17 cellular contexts compared by ENCODE assay signal in genomic region chr2:184030978-184031377, GRCh38.
DNase-seq lines count a peak whose midpoint lies in the region; ATAC-seq and TF ChIP-seq lines count a peak whose summit lies in the region.
"Had no signal": no experiment of that assay in that cellular context is flagged by ENCODE, and none has a peak within 500 bp of the region (broad histone marks: within the 10 kb centered on the region; RNA-seq: fewer than 3 reads in every experiment).

No MANE protein-coding gene starts in this region.

- peaks cover 26% of the 10 kb centered on the region for H3K4me1 Mint-ChIP-seq in WTC11
- H3K4me1 Mint-ChIP-seq: CD4-positive, CD25-positive, alpha-beta regulatory T cell; T-cell had no signal

- POLR2A ChIA-PET in WTC11 (lab: Charles Lee) = no interaction called here

- H3K27me3 Mint-ChIP-seq in WTC11 (ENCODE audit: low read depth) = no peaks in the 10 kb centered on the region
- H3K27me3 Mint-ChIP-seq: CD4-positive, CD25-positive, alpha-beta regulatory T cell; T-cell had no signal

- no peaks in the 10 kb centered on the region for H3K9me3 Mint-ChIP-seq in WTC11

- no peaks in the 10 kb centered on the region for H3K36me3 Mint-ChIP-seq in WTC11
- H3K36me3 Mint-ChIP-seq: CD4-positive, CD25-positive, alpha-beta regulatory T cell; T-cell had no signal

- TF ChIP-seq CTCF in WTC11 (IDR thresholded peaks at IDR 0.05) (no peak), omental fat pad (IDR thresholded peaks at IDR 0.05) (no peak)

- no peak overlapping the region for H3K4me3 Mint-ChIP-seq in WTC11
- H3K4me3 Mint-ChIP-seq: CD4-positive, CD25-positive, alpha-beta regulatory T cell; HFFc6; T-cell had no signal

- ATAC-seq in WTC11 (peak; percentile 51; the same call in 1 of the 2 replicates), SK-N-SH treated with all-trans-retinoic acid at 6 μM for 48 hours (no peak), omental fat pad (ENCODE audit: low FRiP score) (no peak), HG03521 (IDR thresholded peaks at IDR 0.05; ENCODE audit: unreplicated experiment) (no peak)
- ATAC-seq: T-cell had no signal

- CTCF ChIA-PET in WTC11 (lab: Charles Lee) = no interaction called here

- H3K27ac Mint-ChIP-seq in WTC11 = no peak overlapping the region
- H3K27ac Mint-ChIP-seq: CD4-positive, CD25-positive, alpha-beta regulatory T cell; HFFc6; T-cell had no signal

- peak; percentile 6 for DNase-seq in DMS153 (lab: John Stamatoyannopoulos, UW)
- DNase-seq in DMS153 treated with DMSO at 0.1 percent for 48 hours (lab: John Stamatoyannopoulos, UW; ENCODE audit: unreplicated experiment) = no peak
- peak; percentile 64 for DNase-seq in NCI-H524 treated with DMSO at 0.1 percent for 48 hours (lab: John Stamatoyannopoulos, UW)
- DNase-seq in WTC11 (ENCODE audit: low spot score) = no peak
- DNase-seq in retina = peak; percentile 6
- DNase-seq in omental fat pad (ENCODE audit: low spot score) = no peak
- DNase-seq: 8988T; BE2C; CD4-positive, CD25-positive, alpha-beta regulatory T cell; COR-L47; HFFc6; NCI-H2029; NCI-H774; Right ventricle myocardium superior; T-cell had no signal

TF ChIP-seq in WTC11, 78 proteins besides CTCF, POLR2A, EP300 and RAD21:
- no peak for TF ChIP-seq FOXK1 (CRISPR knock-in tag; IDR thresholded peaks at IDR 0.05)
- TF ChIP-seq EMX1 (CRISPR knock-in tag; IDR thresholded peaks at IDR 0.05) = no peak

TF ChIP-seq in SK-N-SH treated with all-trans-retinoic acid at 6 μM for 48 hours, 23 proteins besides CTCF, POLR2A, EP300 and RAD21:
- TF ChIP-seq ARNTL (CRISPR knock-in tag; IDR thresholded peaks at IDR 0.05; ENCODE audit: borderline replicate concordance, low read depth) = no peak

Comparison
In these comparisons a context has a peak if more than half of its experiments do, and no peak if none do; other contexts are left out.
1. DNase-seq: peak in DMS153 (single experiment), NCI-H524 treated with DMSO at 0.1 percent for 48 hours (single experiment) and retina (single experiment); none in DMS153 treated with DMSO at 0.1 percent for 48 hours (single experiment), WTC11 (single experiment) and omental fat pad (single experiment).